Comparison of ENCODE assay signal across 11 cellular contexts in the genomic region with DNA sequence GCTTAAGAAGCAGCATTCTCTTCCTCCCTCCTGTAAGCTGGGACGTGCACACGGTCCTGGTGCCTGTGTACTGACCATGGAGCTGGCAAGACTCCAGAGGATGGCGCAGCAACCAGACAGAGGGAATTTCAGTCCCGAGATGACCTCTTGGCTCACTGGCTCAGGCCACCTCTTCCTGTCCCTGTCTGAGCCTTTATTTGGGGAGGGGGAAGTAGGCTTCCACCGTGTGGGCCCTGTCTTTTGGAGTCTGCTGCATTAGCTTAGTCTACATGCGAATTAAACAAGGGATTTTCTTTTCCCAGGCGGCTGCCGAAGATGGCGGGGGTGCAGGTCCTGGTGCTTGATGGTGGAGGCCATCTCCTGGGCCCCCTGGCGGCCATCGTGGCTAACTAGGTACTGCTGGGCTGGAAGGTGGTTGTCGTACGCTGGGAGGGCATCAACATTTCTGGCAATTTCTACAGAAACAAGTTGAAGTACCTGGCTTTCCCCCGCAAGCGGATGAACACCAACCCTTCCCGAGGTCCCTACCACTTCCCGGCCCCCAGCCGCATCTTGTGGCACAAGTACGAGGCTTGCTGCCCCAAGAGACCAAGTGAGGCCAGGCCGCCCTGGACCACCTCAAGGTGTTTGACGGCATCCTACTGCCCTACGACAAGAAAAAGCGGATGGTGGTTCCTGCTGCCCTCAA. TPM values are rescaled to one million over a fixed set of nuclear protein-coding genes. Genes with fewer than 3 reads are reported as not detected.
DNase-seq lines count a peak whose midpoint lies in the region; ATAC-seq, FAIRE-seq and TF ChIP-seq lines count a peak whose summit lies in the region.
"Had no signal": no experiment of that assay in that cellular context is flagged by ENCODE, and none has a peak within 500 bp of the region (broad histone marks: within the 10 kb centered on the region; RNA-seq: fewer than 3 reads in every experiment).

No MANE protein-coding gene starts in this region.

- POLR2A ChIA-PET in A549 (lab: Yijun Ruan, JAX) = no interaction called here

- 82% methylated on average over 23 of the region's 23 CpGs for WGBS in A549 (ENCODE audit: missing lambda C conversion rate)

- ATAC-seq in A549 (peak in 1 of 2 experiments; percentile 47; a peak in 3 of 6 replicates), GM18867 (IDR thresholded peaks at IDR 0.05; ENCODE audit: unreplicated experiment) (no peak), GM18520 (IDR thresholded peaks at IDR 0.05; ENCODE audit: unreplicated experiment) (no peak)

- CTCF ChIA-PET in A549 (lab: Yijun Ruan, JAX) = interaction anchor here (0.5 to 5.1 kb wide), 15 partner anchors 11 to 592 kb away, joined by 3 to 50 read pairs (median 5); a partner anchor contains a TSS

- in situ Hi-C loops in SK-MEL-5 (cut with HindIII; ENCODE audit: low pct_unique_long_range_greater_than_20kb, low sequenced_read_pairs) = no loop called here

- H3K27ac ChIP-seq in A549 = no peak overlapping the region; a peak in 1 of 6 replicates

- TF ChIP-seq EP300 in A549 (IDR thresholded peaks at IDR 0.05) = no peak

- H3K4me3 ChIP-seq in A549 = no peak overlapping the region

- no peak overlapping the region for H3K4me2 ChIP-seq in A549

- DNase-seq in A549 (ENCODE audit: low read depth in 1 of 2, low spot score in 1 of 2) (peak; percentile 34 to 67), ELF-1 (ENCODE audit: low read depth, low spot score) (peak; percentile 56), SK-MEL-5 (ENCODE audit: low read depth, low spot score) (peak; percentile 19), iPS-NIHi11 (ENCODE audit: low spot score) (peak; percentile 44), DMS114 treated with DMSO at 0.1 percent for 48 hours (lab: John Stamatoyannopoulos, UW; ENCODE audit: unreplicated experiment) (no peak), SKM-1 treated with dmso at 0.1 percent for 144 hours (lab: John Stamatoyannopoulos, UW; ENCODE audit: unreplicated experiment) (no peak)

- H3K9me3 ChIP-seq in A549 = no peaks in the 10 kb centered on the region

- TF ChIP-seq POLR2A in A549 (IDR thresholded peaks at IDR 0.05; ENCODE audit: low read length) = no peak

- no peak for FAIRE-seq in A549 (lab: Jason Lieb, UNC)
- FAIRE-seq: endometrium, HTR-8/SVneo had no signal

- TF ChIP-seq CTCF in A549 (IDR thresholded peaks at IDR 0.05) = peak; percentile 45

- H3K4me1 ChIP-seq in A549 = peaks cover 23% of the 10 kb centered on the region

- peak; percentile 41 to 47; a peak in 3 of 5 replicates for TF ChIP-seq RAD21 in A549 (conservative IDR thresholded peaks at IDR 0.05 in 1 of 2, IDR thresholded peaks at IDR 0.05 in 1 of 2)

TF ChIP-seq in A549, 52 proteins besides CTCF, POLR2A, EP300 and RAD21:
- peak; percentile 46 for TF ChIP-seq SMC3 (IDR thresholded peaks at IDR 0.05)
- no peak for TF ChIP-seq RNF2 (IDR thresholded peaks at IDR 0.05; ENCODE audit: borderline replicate concordance, low read depth)
TF ChIP-seq in A549: peak in this region for 1.

RNA-seq across cellular contexts. Expression of a gene that starts 10.2 kb away (rescaled TPM):
- polyA plus RNA-seq in A549 (2011; rRNA removed) = 0.04 and 0.12 TPM in 2 replicates
- not detected in 2 replicates for polyA plus RNA-seq in A549 (2012; cell fraction: cytosol; rRNA removed)
- polyA plus RNA-seq in A549 (2012; cell fraction: nucleus; rRNA removed) = 0.02 TPM in 1 of 2 replicates, not detected in the other
- 0.07 TPM in 1 of 3 replicates, not detected in the others for polyA plus RNA-seq in A549 (2017; fragmentation: RNase III; extraction: RNeasy Plus Mini Kit Qiagen cat#74134 plus additional on column Dnase treatment)
- not detected in 2 replicates for polyA minus RNA-seq in A549 (2011; rRNA and poly(A)+ RNA removed)
- total RNA-seq in SK-MEL-5 (2014; rRNA removed; shearing (Covaris generic)) = 0.37 TPM in 1 of 2 replicates, not detected in the other
- polyA plus RNA-seq in SK-MEL-5 (2015; cell fraction: cytosol; rRNA removed) = 0.95 TPM in 2 replicates
- polyA plus RNA-seq in SK-MEL-5 (2015; cell fraction: nucleus; rRNA removed) = 0.60 and 5.0 TPM in 2 replicates
- total RNA-seq: OCI-LY7 had no signal

RNA-seq across cellular contexts. Expression of a gene that starts 14.3 kb away (rescaled TPM):
- 0.19 and 0.73 TPM in 2 replicates for polyA plus RNA-seq in A549 (2011; rRNA removed)
- polyA plus RNA-seq in A549 (2012; cell fraction: cytosol; rRNA removed) = 0.94 and 1.2 TPM in 2 replicates
- polyA plus RNA-seq in A549 (2012; cell fraction: nucleus; rRNA removed) = 0.58 and 0.61 TPM in 2 replicates
- polyA plus RNA-seq in A549 (2017; fragmentation: RNase III; extraction: RNeasy Plus Mini Kit Qiagen cat#74134 plus additional on column Dnase treatment) = 0.93 to 1.3 TPM (median 1.0 TPM) in 3 replicates
- polyA minus RNA-seq in A549 (2011; rRNA and poly(A)+ RNA removed) = 0.58 and 0.91 TPM in 2 replicates
- 1.7 and 2.8 TPM in 2 replicates for total RNA-seq in SK-MEL-5 (2014; rRNA removed; shearing (Covaris generic))
- polyA plus RNA-seq in SK-MEL-5 (2015; cell fraction: cytosol; rRNA removed) = 2.2 and 4.8 TPM in 2 replicates
- polyA plus RNA-seq in SK-MEL-5 (2015; cell fraction: nucleus; rRNA removed) = 0.66 and 1.8 TPM in 2 replicates

RNA-seq across cellular contexts. Expression of a gene that starts 38.8 kb away (rescaled TPM):
- polyA plus RNA-seq in A549 (2011; rRNA removed) = 0.01 and 0.03 TPM in 2 replicates
- 0.01 TPM in 1 of 2 replicates, not detected in the other for polyA plus RNA-seq in A549 (2012; cell fraction: cytosol; rRNA removed)
- polyA plus RNA-seq in A549 (2012; cell fraction: nucleus; rRNA removed) = 0.01 TPM in 2 replicates
- polyA plus RNA-seq in A549 (2017; fragmentation: RNase III; extraction: RNeasy Plus Mini Kit Qiagen cat#74134 plus additional on column Dnase treatment) = not detected in 3 replicates
- polyA minus RNA-seq in A549 (2011; rRNA and poly(A)+ RNA removed) = not detected in 2 replicates
- total RNA-seq in SK-MEL-5 (2014; rRNA removed; shearing (Covaris generic)) = not detected in 2 replicates
- 0.01 TPM in 1 of 2 replicates, not detected in the other for polyA plus RNA-seq in SK-MEL-5 (2015; cell fraction: cytosol; rRNA removed)
- polyA plus RNA-seq in SK-MEL-5 (2015; cell fraction: nucleus; rRNA removed) = not detected in 2 replicates

RNA-seq across cellular contexts. Expression of a gene that starts 42.0 kb away (rescaled TPM):
- 0.05 and 0.13 TPM in 2 replicates for polyA plus RNA-seq in A549 (2011; rRNA removed)
- 0.04 TPM in 1 of 2 replicates, not detected in the other for polyA plus RNA-seq in A549 (2012; cell fraction: cytosol; rRNA removed)
- polyA plus RNA-seq in A549 (2012; cell fraction: nucleus; rRNA removed) = not detected in 2 replicates
- not detected in 3 replicates for polyA plus RNA-seq in A549 (2017; fragmentation: RNase III; extraction: RNeasy Plus Mini Kit Qiagen cat#74134 plus additional on column Dnase treatment)
- not detected in 2 replicates for polyA minus RNA-seq in A549 (2011; rRNA and poly(A)+ RNA removed)
- total RNA-seq in SK-MEL-5 (2014; rRNA removed; shearing (Covaris generic)) = not detected in 2 replicates
- not detected in 2 replicates for polyA plus RNA-seq in SK-MEL-5 (2015; cell fraction: cytosol; rRNA removed)
- polyA plus RNA-seq in SK-MEL-5 (2015; cell fraction: nucleus; rRNA removed) = not detected in 2 replicates
- total RNA-seq: OCI-LY7 had no signal

Comparison
In these comparisons a context has a peak if more than half of its experiments do, and no peak if none do; other contexts are left out.
1. DNase-seq: peak in A549 (2 of 2), ELF-1 (single experiment), SK-MEL-5 (single experiment) and iPS-NIHi11 (single experiment); none in DMS114 treated with DMSO at 0.1 percent for 48 hours (single experiment) and SKM-1 treated with dmso at 0.1 percent for 144 hours (single experiment).